Comparison of ENCODE assay signal across 13 cellular contexts in genomic region chr1:31573261-31573660, GRCh38. TPM values are rescaled to one million over a fixed set of nuclear protein-coding genes. Genes with fewer than 3 reads are reported as not detected.
DNase-seq lines count a peak whose midpoint lies in the region; ATAC-seq and TF ChIP-seq lines count a peak whose summit lies in the region.
"Had no signal": no experiment of that assay in that cellular context is flagged by ENCODE, and none has a peak within 500 bp of the region (broad histone marks: within the 10 kb centered on the region; RNA-seq: fewer than 3 reads in every experiment).

No MANE protein-coding gene starts in this region.

- no peak overlapping the region for H3K27ac Mint-ChIP-seq in natural killer cell
- H3K27ac Mint-ChIP-seq in natural killer cell treated with Interleukin-12 subunit alpha and Interleukin-12 subunit beta and Interleukin-15 and Interleukin-18, amount 100 ng/mL, for 72 hours = no peak overlapping the region

- H3K27me3 ChIP-seq in hepatocyte (no peaks in the 10 kb centered on the region), rectal smooth muscle tissue (ENCODE audit: control insufficient read depth, insufficient read depth, low read length) (no peaks in the 10 kb centered on the region), aorta (ENCODE audit: control insufficient read depth in 1 of 2, insufficient read depth in 2 of 2, low read length in 1 of 2) (no peaks in the 10 kb centered on the region), Karpas-422 (ENCODE audit: low read length) (no peaks in the 10 kb centered on the region)

- ATAC-seq in natural killer cell = no peak
- no peak for ATAC-seq in natural killer cell treated with Interleukin-12 subunit alpha and Interleukin-12 subunit beta and Interleukin-15 and Interleukin-18, amount 100 ng/mL, for 72 hours
- no peak for ATAC-seq in aorta (ENCODE audit: low FRiP score)
- ATAC-seq in GM18505 (IDR thresholded peaks at IDR 0.05; ENCODE audit: unreplicated experiment) = no peak

- H3K27ac ChIP-seq in hepatocyte (peak overlapping the region; percentile 68), rectal smooth muscle tissue (ENCODE audit: low read depth, low read length) (peak overlapping the region; percentile 63), aorta (ENCODE audit: low read depth in 1 of 2, low read length in 2 of 2) (peak overlapping the region; percentile 76 to 96), Karpas-422 (ENCODE audit: low read length) (no peak overlapping the region)

- no peak overlapping the region for H3K4me3 Mint-ChIP-seq in natural killer cell
- H3K4me3 Mint-ChIP-seq in natural killer cell treated with Interleukin-12 subunit alpha and Interleukin-12 subunit beta and Interleukin-15 and Interleukin-18, amount 100 ng/mL, for 72 hours = no peak overlapping the region

- no peak for TF ChIP-seq POLR2A in GM18505 (IDR thresholded peaks at IDR 0.05; ENCODE audit: borderline replicate concordance, extremely low read depth, insufficient read depth, insufficient read length)

- peak; percentile 3 for DNase-seq in natural killer cell
- DNase-seq in natural killer cell treated with Interleukin-12 subunit alpha and Interleukin-12 subunit beta and Interleukin-15 and Interleukin-18, amount 100 ng/mL, for 72 hours (ENCODE audit: low spot score) = no peak
- no peak for DNase-seq in hepatocyte (ENCODE audit: low spot score)
- DNase-seq in aorta = no peak
- no peak for DNase-seq in Karpas-422
- no peak for DNase-seq in cortex of kidney (lab: John Stamatoyannopoulos, UW)
- DNase-seq: DMS53 had no signal

- H3K9me3 Mint-ChIP-seq in natural killer cell = no peaks in the 10 kb centered on the region
- no peaks in the 10 kb centered on the region for H3K9me3 Mint-ChIP-seq in natural killer cell treated with Interleukin-12 subunit alpha and Interleukin-12 subunit beta and Interleukin-15 and Interleukin-18, amount 100 ng/mL, for 72 hours

- no peak overlapping the region for H3K9ac ChIP-seq in rectal smooth muscle tissue (ENCODE audit: low read length)
- no peak overlapping the region for H3K9ac ChIP-seq in Karpas-422 (ENCODE audit: low read length)

- H3K36me3 Mint-ChIP-seq in natural killer cell = no peaks in the 10 kb centered on the region
- H3K36me3 Mint-ChIP-seq in natural killer cell treated with Interleukin-12 subunit alpha and Interleukin-12 subunit beta and Interleukin-15 and Interleukin-18, amount 100 ng/mL, for 72 hours = no peaks in the 10 kb centered on the region

- no peaks in the 10 kb centered on the region for H3K9me2 ChIP-seq in hepatocyte (replicated peaks; ENCODE audit: insufficient read depth)
- no peaks in the 10 kb centered on the region for H3K9me2 ChIP-seq in Karpas-422 (replicated peaks; ENCODE audit: insufficient read depth, low read length)

- H3K36me3 ChIP-seq in hepatocyte (replicated peaks; ENCODE audit: insufficient read depth, low read depth) (no peaks in the 10 kb centered on the region), rectal smooth muscle tissue (ENCODE audit: control insufficient read depth, insufficient read depth, low read length) (no peaks in the 10 kb centered on the region), aorta (ENCODE audit: control insufficient read depth in 1 of 2, insufficient read depth in 2 of 2, low read length in 1 of 2) (no peaks in the 10 kb centered on the region), Karpas-422 (ENCODE audit: insufficient read depth, low read length) (no peaks in the 10 kb centered on the region)

- 99% methylated on average over 8 of the region's 8 CpGs for WGBS in hepatocyte (ENCODE audit: low lambda C conversion rate, missing lambda C conversion rate)
- 85 to 87% methylated on average over 8 of the region's 8 CpGs for WGBS in aorta, 2 donors

- no peak for TF ChIP-seq CTCF in natural killer cell (IDR thresholded peaks at IDR 0.05)
- no peak for TF ChIP-seq CTCF in hepatocyte (IDR thresholded peaks at IDR 0.05; ENCODE audit: poor library complexity)

- H2AFZ ChIP-seq in hepatocyte = no peak overlapping the region
- no peak overlapping the region for H2AFZ ChIP-seq in Karpas-422 (ENCODE audit: low read length)

- H3K4me3 ChIP-seq in hepatocyte = no peak overlapping the region
- H3K4me3 ChIP-seq in rectal smooth muscle tissue (ENCODE audit: low read length) = no peak overlapping the region
- H3K4me3 ChIP-seq in aorta (ENCODE audit: low read length in 2 of 2) = no peak overlapping the region
- no peak overlapping the region for H3K4me3 ChIP-seq in Karpas-422 (ENCODE audit: low read length)
- H3K4me3 ChIP-seq: dorsolateral prefrontal cortex, mucosa of descending colon had no signal

- H3K9me3 ChIP-seq in hepatocyte (ENCODE audit: low read depth) = no peaks in the 10 kb centered on the region
- H3K9me3 ChIP-seq in aorta (ENCODE audit: control insufficient read depth, low read length) = no peaks in the 10 kb centered on the region
- no peaks in the 10 kb centered on the region for H3K9me3 ChIP-seq in Karpas-422 (ENCODE audit: low read length)
- H3K9me3 ChIP-seq: mucosa of descending colon had no signal

- H3K4me2 ChIP-seq in hepatocyte (no peak overlapping the region), Karpas-422 (ENCODE audit: low read depth, low read length, poor library complexity, severe bottlenecking) (no peak overlapping the region)

- peaks cover 0 to 7% of the 10 kb centered on the region in 2 donors for H3K4me1 Mint-ChIP-seq in natural killer cell
- H3K4me1 Mint-ChIP-seq in natural killer cell treated with Interleukin-12 subunit alpha and Interleukin-12 subunit beta and Interleukin-15 and Interleukin-18, amount 100 ng/mL, for 72 hours (ENCODE audit: low read depth in 2 of 2) = no peaks in the 10 kb centered on the region

- intact Hi-C loops in natural killer cell (cut with micrococcal nuclease) (no loop called here), aorta (cut with DNase I) (no loop called here)

- H3K4me1 ChIP-seq in hepatocyte (ENCODE audit: insufficient read depth) (peaks cover 52% of the 10 kb centered on the region), rectal smooth muscle tissue (ENCODE audit: control insufficient read depth, insufficient read depth, low read length) (peaks cover 5% of the 10 kb centered on the region), aorta (ENCODE audit: control insufficient read depth in 1 of 2, insufficient read depth in 2 of 2, low read length in 2 of 2) (peaks cover 0 to 8% of the 10 kb centered on the region in 2 donors), Karpas-422 (ENCODE audit: low read length) (no peaks in the 10 kb centered on the region)

- H4K20me1 ChIP-seq in hepatocyte (ENCODE audit: insufficient read depth, poor library complexity, severe bottlenecking) = no peaks in the 10 kb centered on the region
- H4K20me1 ChIP-seq in Karpas-422 (ENCODE audit: insufficient read depth, low read depth, low read length) = no peaks in the 10 kb centered on the region

- H3K79me2 ChIP-seq in hepatocyte (peaks cover 16% of the 10 kb centered on the region), Karpas-422 (ENCODE audit: low read length) (no peaks in the 10 kb centered on the region)

- H3K27me3 Mint-ChIP-seq in natural killer cell (ENCODE audit: low read depth in 2 of 2) = peaks cover 31 to 34% of the 10 kb centered on the region in 2 donors
- H3K27me3 Mint-ChIP-seq in natural killer cell treated with Interleukin-12 subunit alpha and Interleukin-12 subunit beta and Interleukin-15 and Interleukin-18, amount 100 ng/mL, for 72 hours = peaks cover 13 to 14% of the 10 kb centered on the region in 2 donors

RNA-seq across cellular contexts. Expression of gene TINAGL1, which starts 3.1 kb away (rescaled TPM):
- total RNA-seq in natural killer cell (not detected), hepatocyte (46.2 and 58.3 TPM in 2 replicates), aorta (100 to 1,000 TPM; 317 to 506 TPM)
- total RNA-seq in natural killer cell treated with Interleukin-12 subunit alpha and Interleukin-12 subunit beta and Interleukin-15 and Interleukin-18, amount 100 ng/mL, for 72 hours = not detected
- polyA plus RNA-seq in hepatocyte (64.4 and 69.4 TPM in 2 replicates), aorta (100 to 1,000 TPM; 158 to 325 TPM)
- total RNA-seq in Karpas-422 (2014; rRNA removed; shearing (Covaris generic); ENCODE audit: low replicate concordance) = not detected in 2 replicates

RNA-seq across cellular contexts. Expression of gene HCRTR1, which starts 44.2 kb away (rescaled TPM):
- total RNA-seq in natural killer cell (not detected), hepatocyte (0.28 TPM in 1 of 2 replicates, not detected in the other), aorta (under 1 TPM in 1 of 2 donors, not detected in 1; 0.42 TPM)
- total RNA-seq in natural killer cell treated with Interleukin-12 subunit alpha and Interleukin-12 subunit beta and Interleukin-15 and Interleukin-18, amount 100 ng/mL, for 72 hours = not detected
- polyA plus RNA-seq in hepatocyte (0.68 TPM in 1 of 2 replicates, not detected in the other), aorta (under 1 TPM in 1 of 2 donors, not detected in 1; 0.18 TPM)
- not detected in 2 replicates for total RNA-seq in Karpas-422 (2014; rRNA removed; shearing (Covaris generic); ENCODE audit: low replicate concordance)
- total RNA-seq: mucosa of descending colon, NCI-H460, RPMI7951 had no signal

Comparison
In these comparisons a context has a peak if more than half of its experiments do, and no peak if none do; other contexts are left out.
1. RNA of gene TINAGL1, which starts 3.1 kb away (total RNA-seq): 317 to 506 TPM in aorta and 46.2 to 58.3 TPM in hepatocyte; not detected in natural killer cell, not detected in natural killer cell treated with Interleukin-12 subunit alpha and Interleukin-12 subunit beta and Interleukin-15 and Interleukin-18, amount 100 ng/mL, for 72 hours and not detected in Karpas-422; every median in the first group is over 10 times any median in the second.